25 cellular contexts compared by ENCODE assay signal in genomic region chr10:102552533-102552932, GRCh38.
"Had no signal": no experiment of that assay in that cellular context is flagged by ENCODE, and none has a peak within 500 bp of the region (broad histone marks: within the 10 kb centered on the region; RNA-seq: fewer than 3 reads in every experiment).

No MANE protein-coding gene starts in this region.

- FAIRE-seq: colon, frontal cortex, islet of Langerhans, keratinocyte had no signal

- ATAC-seq: esophagus mucosa; foreskin keratinocyte; gastroesophageal sphincter; heart right ventricle; left cardiac atrium; left lung; left ventricle myocardium superior; lower lobe of right lung; mucosa of descending colon; naive thymus-derived CD8-positive, alpha-beta T cell had no signal

- DNase-seq: dermis blood vessel endothelial cell; dorsolateral prefrontal cortex; effector CD4-positive, alpha-beta T cell; effector memory CD4-positive, alpha-beta T cell; erythroblast; esophagus squamous epithelium; foreskin keratinocyte; glutamatergic neuron; head of caudate nucleus; heart right ventricle; hippocampal formation; left cardiac atrium; left lung; left ventricle myocardium superior; lower lobe of right lung; mesenchymal stem cell; mucosa of descending colon; naive B cell; naive thymus-derived CD8-positive, alpha-beta T cell had no signal
